Comparison of ENCODE assay signal across 1 cellular context in the genomic region with DNA sequence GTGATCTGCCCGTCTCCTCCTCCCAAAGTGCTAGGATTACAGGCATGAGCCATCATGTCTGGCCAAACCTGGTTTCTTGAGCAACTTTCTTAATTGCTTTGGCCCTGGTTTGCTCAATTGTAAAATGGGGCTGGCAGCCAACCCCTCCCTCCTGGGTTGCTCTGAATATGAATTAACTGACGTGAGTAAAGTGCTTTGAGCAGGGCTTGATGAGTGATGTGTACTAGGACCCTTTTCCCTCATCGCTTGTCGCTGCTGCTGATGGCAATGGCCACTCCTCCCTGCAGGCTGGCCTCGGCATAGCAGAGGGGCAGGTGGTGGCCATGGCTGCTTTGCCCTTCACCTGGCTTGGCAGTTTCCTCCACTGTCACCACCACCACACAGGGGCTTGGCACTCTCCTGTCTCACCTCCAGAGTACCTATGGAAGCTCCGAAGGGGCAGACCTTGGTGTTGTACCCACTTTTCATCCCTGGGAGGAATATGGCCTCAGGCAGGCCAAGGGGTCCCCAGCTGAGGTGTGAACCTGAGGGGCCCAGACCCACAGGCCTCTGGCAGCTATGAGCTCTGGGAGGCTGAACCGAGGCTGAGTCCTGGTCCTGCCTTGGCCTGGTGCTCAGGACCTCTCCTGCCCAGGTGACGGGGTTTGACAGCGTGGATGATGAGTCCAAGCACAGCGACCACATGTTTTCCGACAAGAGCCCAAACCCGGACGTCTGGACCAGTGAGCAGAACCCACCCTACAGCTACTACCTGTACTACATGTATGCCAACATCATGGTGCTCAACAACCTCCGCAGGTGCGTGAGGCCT.
TF ChIP-seq lines count a peak whose summit lies in the region.

No MANE protein-coding gene starts in this region.

TF ChIP-seq in SK-N-SH treated with all-trans-retinoic acid at 6 μM for 48 hours, 23 proteins besides CTCF, POLR2A, EP300 and RAD21 (continued from another document):
- no peak for TF ChIP-seq BACH2 (CRISPR knock-in tag; IDR thresholded peaks at IDR 0.05; ENCODE audit: borderline replicate concordance)
- no peak for TF ChIP-seq PPARA (CRISPR knock-in tag; IDR thresholded peaks at IDR 0.05; ENCODE audit: borderline replicate concordance)
- TF ChIP-seq, protein P1, sequence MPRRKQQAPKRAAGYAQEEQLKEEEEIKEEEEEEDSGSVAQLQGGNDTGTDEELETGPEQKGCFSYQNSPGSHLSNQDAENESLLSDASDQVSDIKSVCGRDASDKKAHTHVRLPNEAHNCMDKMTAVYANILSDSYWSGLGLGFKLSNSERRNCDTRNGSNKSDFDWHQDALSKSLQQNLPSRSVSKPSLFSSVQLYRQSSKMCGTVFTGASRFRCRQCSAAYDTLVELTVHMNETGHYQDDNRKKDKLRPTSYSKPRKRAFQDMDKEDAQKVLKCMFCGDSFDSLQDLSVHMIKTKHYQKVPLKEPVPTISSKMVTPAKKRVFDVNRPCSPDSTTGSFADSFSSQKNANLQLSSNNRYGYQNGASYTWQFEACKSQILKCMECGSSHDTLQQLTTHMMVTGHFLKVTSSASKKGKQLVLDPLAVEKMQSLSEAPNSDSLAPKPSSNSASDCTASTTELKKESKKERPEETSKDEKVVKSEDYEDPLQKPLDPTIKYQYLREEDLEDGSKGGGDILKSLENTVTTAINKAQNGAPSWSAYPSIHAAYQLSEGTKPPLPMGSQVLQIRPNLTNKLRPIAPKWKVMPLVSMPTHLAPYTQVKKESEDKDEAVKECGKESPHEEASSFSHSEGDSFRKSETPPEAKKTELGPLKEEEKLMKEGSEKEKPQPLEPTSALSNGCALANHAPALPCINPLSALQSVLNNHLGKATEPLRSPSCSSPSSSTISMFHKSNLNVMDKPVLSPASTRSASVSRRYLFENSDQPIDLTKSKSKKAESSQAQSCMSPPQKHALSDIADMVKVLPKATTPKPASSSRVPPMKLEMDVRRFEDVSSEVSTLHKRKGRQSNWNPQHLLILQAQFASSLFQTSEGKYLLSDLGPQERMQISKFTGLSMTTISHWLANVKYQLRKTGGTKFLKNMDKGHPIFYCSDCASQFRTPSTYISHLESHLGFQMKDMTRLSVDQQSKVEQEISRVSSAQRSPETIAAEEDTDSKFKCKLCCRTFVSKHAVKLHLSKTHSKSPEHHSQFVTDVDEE (CRISPR knock-in tag; IDR thresholded peaks at IDR 0.05) = no peak
- no peak for TF ChIP-seq ZC3H10 (CRISPR knock-in tag; IDR thresholded peaks at IDR 0.05)
- TF ChIP-seq TOX (CRISPR knock-in tag; IDR thresholded peaks at IDR 0.05; ENCODE audit: borderline replicate concordance) = no peak
- no peak for TF ChIP-seq ZFP30 (CRISPR knock-in tag; IDR thresholded peaks at IDR 0.05)
- no peak for TF ChIP-seq OSR1 (CRISPR knock-in tag; IDR thresholded peaks at IDR 0.05)
- no peak for TF ChIP-seq ZNF565 (CRISPR knock-in tag; conservative IDR thresholded peaks at IDR 0.05; ENCODE audit: low read depth)
